29 cellular contexts compared by ENCODE assay signal in genomic region chr13:36231236-36231635, GRCh38. TPM values are rescaled to one million over a fixed set of nuclear protein-coding genes. Genes with fewer than 3 reads are reported as not detected.
"Had no signal": no experiment of that assay in that cellular context is flagged by ENCODE, and none has a peak within 500 bp of the region (broad histone marks: within the 10 kb centered on the region; RNA-seq: fewer than 3 reads in every experiment).

No MANE protein-coding gene starts in this region.

- DNase-seq: colonic mucosa; cortex of kidney; dermis blood vessel endothelial cell; dorsolateral prefrontal cortex; effector CD4-positive, alpha-beta T cell; effector CD8-positive, alpha-beta T cell; effector memory CD4-positive, alpha-beta T cell; effector memory CD8-positive, alpha-beta T cell; endodermal cell; erythroblast; esophagus squamous epithelium; foreskin fibroblast; foreskin keratinocyte; foreskin melanocyte; gastrocnemius medialis; glutamatergic neuron; head of caudate nucleus; heart left ventricle; heart right ventricle had no signal

- ATAC-seq: effector memory CD8-positive, alpha-beta T cell; esophagus mucosa; foreskin keratinocyte; gastrocnemius medialis; gastroesophageal sphincter; heart left ventricle; heart right ventricle had no signal

- H3K9me3 ChIP-seq: colonic mucosa, gastrocnemius medialis had no signal

- H3K4me3 ChIP-seq: colonic mucosa, coronary artery, dorsolateral prefrontal cortex, esophagus muscularis mucosa, esophagus squamous epithelium, gastrocnemius medialis, gastroesophageal sphincter, heart left ventricle, heart right ventricle had no signal

- H3K36me3 ChIP-seq: colonic mucosa, esophagus muscularis mucosa, esophagus squamous epithelium, gastrocnemius medialis, heart left ventricle, heart right ventricle had no signal

- FAIRE-seq: endometrium, endothelial cell of umbilical vein, frontal cortex had no signal

- H3K27me3 ChIP-seq: colonic mucosa, dorsolateral prefrontal cortex, esophagus muscularis mucosa, esophagus squamous epithelium, foreskin keratinocyte, gastrocnemius medialis, gastroesophageal sphincter, heart left ventricle, heart right ventricle had no signal

- H3K27ac ChIP-seq: colonic mucosa, coronary artery, dorsolateral prefrontal cortex, epithelial cell of prostate, esophagus muscularis mucosa, esophagus squamous epithelium, foreskin keratinocyte, gastrocnemius medialis, gastroesophageal sphincter, heart left ventricle, heart right ventricle had no signal

- H3K4me1 ChIP-seq: colonic mucosa, esophagus muscularis mucosa, esophagus squamous epithelium, foreskin keratinocyte, gastrocnemius medialis, gastroesophageal sphincter, heart left ventricle, heart right ventricle had no signal

RNA-seq across cellular contexts. Expression of gene SOHLH2, which starts 16.9 kb away (rescaled TPM):
- total RNA-seq: dermis microvascular lymphatic vessel endothelial cell, epithelial cell of proximal tubule, esophagus muscularis mucosa, esophagus squamous epithelium, foreskin keratinocyte had no signal
- polyA plus RNA-seq: foreskin keratinocyte had no signal
